In the genomic region with DNA sequence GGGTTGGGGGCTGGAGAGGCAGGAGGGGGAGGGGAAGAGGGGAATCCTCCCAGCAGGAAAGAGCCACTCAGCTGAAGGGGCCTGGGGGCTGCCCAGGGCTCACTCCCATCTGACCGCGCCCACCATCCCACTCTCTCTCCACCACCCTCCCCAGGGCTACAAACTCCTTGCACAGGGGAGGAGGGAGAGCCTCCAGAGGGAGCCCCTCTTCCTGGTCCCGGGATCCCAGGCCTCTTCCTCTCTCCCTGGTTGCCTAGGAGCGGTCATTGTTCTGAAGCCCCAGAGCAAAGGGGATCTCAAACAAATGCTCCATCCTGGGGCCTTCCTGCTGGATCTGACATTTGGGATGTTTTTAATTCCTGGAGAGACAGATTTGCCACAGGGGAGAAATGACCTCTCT, we compare ENCODE assay signal across 1 cellular context.
TF ChIP-seq lines count a peak whose summit lies in the region.

No MANE protein-coding gene starts in this region.

TF ChIP-seq in GM23338, 12 proteins besides CTCF, POLR2A, EP300 and RAD21 (continued from another document):
- TF ChIP-seq, protein P1, sequence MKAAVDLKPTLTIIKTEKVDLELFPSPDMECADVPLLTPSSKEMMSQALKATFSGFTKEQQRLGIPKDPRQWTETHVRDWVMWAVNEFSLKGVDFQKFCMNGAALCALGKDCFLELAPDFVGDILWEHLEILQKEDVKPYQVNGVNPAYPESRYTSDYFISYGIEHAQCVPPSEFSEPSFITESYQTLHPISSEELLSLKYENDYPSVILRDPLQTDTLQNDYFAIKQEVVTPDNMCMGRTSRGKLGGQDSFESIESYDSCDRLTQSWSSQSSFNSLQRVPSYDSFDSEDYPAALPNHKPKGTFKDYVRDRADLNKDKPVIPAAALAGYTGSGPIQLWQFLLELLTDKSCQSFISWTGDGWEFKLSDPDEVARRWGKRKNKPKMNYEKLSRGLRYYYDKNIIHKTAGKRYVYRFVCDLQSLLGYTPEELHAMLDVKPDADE (IDR thresholded peaks at IDR 0.05) = no peak
- TF ChIP-seq STAT1 (IDR thresholded peaks at IDR 0.05; ENCODE audit: unreplicated experiment) (no peak), POLR2AphosphoS5 (IDR thresholded peaks at IDR 0.05; ENCODE audit: low read depth) (no peak), ZNF114 (CRISPR knock-in tag; IDR thresholded peaks at IDR 0.05) (no peak), REST (IDR thresholded peaks at IDR 0.05; ENCODE audit: unreplicated experiment) (no peak)
